Comparison of ENCODE assay signal across 1 cellular context in the genomic region with DNA sequence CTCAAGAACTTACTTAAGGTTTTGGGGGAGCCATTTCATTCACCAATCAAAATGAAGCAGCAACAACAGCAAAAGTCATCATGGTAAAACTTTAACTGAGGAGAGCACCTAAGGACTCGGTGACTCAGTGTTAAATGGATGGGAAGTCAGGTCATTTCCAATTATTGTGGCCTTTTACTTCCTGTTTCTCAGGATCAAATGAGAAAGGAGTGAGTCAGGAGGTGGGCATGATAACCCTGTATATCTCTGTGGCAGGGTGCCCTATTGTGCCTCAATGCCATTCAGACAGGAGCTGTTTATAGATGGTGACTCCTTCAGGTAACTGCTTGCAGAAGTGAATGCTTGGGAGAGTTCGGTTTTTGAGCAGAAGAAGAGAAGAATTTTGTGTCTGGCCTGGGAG.
TF ChIP-seq lines count a peak whose summit lies in the region.

No MANE protein-coding gene starts in this region.

TF ChIP-seq in GM23338, 12 proteins besides CTCF, POLR2A, EP300 and RAD21 (continued from another document):
- TF ChIP-seq, protein P1, sequence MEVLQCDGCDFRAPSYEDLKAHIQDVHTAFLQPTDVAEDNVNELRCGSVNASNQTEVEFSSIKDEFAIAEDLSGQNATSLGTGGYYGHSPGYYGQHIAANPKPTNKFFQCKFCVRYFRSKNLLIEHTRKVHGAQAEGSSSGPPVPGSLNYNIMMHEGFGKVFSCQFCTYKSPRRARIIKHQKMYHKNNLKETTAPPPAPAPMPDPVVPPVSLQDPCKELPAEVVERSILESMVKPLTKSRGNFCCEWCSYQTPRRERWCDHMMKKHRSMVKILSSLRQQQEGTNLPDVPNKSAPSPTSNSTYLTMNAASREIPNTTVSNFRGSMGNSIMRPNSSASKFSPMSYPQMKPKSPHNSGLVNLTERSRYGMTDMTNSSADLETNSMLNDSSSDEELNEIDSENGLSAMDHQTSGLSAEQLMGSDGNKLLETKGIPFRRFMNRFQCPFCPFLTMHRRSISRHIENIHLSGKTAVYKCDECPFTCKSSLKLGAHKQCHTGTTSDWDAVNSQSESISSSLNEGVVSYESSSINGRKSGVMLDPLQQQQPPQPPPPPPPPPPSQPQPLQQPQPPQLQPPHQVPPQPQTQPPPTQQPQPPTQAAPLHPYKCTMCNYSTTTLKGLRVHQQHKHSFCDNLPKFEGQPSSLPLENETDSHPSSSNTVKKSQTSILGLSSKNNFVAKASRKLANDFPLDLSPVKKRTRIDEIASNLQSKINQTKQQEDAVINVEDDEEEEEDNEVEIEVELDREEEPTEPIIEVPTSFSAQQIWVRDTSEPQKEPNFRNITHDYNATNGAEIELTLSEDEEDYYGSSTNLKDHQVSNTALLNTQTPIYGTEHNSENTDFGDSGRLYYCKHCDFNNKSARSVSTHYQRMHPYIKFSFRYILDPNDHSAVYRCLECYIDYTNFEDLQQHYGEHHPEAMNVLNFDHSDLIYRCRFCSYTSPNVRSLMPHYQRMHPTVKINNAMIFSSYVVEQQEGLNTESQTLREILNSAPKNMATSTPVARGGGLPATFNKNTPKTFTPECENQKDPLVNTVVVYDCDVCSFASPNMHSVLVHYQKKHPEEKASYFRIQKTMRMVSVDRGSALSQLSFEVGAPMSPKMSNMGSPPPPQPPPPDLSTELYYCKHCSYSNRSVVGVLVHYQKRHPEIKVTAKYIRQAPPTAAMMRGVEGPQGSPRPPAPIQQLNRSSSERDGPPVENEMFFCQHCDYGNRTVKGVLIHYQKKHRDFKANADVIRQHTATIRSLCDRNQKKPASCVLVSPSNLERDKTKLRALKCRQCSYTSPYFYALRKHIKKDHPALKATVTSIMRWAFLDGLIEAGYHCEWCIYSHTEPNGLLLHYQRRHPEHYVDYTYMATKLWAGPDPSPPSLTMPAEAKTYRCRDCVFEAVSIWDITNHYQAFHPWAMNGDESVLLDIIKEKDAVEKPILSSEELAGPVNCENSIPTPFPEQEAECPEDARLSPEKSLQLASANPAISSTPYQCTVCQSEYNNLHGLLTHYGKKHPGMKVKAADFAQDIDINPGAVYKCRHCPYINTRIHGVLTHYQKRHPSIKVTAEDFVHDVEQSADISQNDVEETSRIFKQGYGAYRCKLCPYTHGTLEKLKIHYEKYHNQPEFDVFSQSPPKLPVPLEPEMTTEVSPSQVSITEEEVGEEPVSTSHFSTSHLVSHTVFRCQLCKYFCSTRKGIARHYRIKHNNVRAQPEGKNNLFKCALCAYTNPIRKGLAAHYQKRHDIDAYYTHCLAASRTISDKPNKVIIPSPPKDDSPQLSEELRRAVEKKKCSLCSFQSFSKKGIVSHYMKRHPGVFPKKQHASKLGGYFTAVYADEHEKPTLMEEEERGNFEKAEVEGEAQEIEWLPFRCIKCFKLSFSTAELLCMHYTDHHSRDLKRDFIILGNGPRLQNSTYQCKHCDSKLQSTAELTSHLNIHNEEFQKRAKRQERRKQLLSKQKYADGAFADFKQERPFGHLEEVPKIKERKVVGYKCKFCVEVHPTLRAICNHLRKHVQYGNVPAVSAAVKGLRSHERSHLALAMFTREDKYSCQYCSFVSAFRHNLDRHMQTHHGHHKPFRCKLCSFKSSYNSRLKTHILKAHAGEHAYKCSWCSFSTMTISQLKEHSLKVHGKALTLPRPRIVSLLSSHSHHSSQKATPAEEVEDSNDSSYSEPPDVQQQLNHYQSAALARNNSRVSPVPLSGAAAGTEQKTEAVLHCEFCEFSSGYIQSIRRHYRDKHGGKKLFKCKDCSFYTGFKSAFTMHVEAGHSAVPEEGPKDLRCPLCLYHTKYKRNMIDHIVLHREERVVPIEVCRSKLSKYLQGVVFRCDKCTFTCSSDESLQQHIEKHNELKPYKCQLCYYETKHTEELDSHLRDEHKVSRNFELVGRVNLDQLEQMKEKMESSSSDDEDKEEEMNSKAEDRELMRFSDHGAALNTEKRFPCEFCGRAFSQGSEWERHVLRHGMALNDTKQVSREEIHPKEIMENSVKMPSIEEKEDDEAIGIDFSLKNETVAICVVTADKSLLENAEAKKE (CRISPR knock-in tag; IDR thresholded peaks at IDR 0.05): no peak
- TF ChIP-seq, protein P2, sequence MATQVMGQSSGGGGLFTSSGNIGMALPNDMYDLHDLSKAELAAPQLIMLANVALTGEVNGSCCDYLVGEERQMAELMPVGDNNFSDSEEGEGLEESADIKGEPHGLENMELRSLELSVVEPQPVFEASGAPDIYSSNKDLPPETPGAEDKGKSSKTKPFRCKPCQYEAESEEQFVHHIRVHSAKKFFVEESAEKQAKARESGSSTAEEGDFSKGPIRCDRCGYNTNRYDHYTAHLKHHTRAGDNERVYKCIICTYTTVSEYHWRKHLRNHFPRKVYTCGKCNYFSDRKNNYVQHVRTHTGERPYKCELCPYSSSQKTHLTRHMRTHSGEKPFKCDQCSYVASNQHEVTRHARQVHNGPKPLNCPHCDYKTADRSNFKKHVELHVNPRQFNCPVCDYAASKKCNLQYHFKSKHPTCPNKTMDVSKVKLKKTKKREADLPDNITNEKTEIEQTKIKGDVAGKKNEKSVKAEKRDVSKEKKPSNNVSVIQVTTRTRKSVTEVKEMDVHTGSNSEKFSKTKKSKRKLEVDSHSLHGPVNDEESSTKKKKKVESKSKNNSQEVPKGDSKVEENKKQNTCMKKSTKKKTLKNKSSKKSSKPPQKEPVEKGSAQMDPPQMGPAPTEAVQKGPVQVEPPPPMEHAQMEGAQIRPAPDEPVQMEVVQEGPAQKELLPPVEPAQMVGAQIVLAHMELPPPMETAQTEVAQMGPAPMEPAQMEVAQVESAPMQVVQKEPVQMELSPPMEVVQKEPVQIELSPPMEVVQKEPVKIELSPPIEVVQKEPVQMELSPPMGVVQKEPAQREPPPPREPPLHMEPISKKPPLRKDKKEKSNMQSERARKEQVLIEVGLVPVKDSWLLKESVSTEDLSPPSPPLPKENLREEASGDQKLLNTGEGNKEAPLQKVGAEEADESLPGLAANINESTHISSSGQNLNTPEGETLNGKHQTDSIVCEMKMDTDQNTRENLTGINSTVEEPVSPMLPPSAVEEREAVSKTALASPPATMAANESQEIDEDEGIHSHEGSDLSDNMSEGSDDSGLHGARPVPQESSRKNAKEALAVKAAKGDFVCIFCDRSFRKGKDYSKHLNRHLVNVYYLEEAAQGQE (IDR thresholded peaks at IDR 0.05; ENCODE audit: unreplicated experiment): no peak
- TF ChIP-seq STAT1 (IDR thresholded peaks at IDR 0.05; ENCODE audit: unreplicated experiment): no peak
- no peak for TF ChIP-seq EZH2 (IDR thresholded peaks at IDR 0.05; ENCODE audit: low read depth, unreplicated experiment)
- TF ChIP-seq ZNF114 (CRISPR knock-in tag; IDR thresholded peaks at IDR 0.05): no peak
- no peak for TF ChIP-seq EZH2phosphoT487 (IDR thresholded peaks at IDR 0.05; ENCODE audit: unreplicated experiment)
- no peak for TF ChIP-seq JUNB (IDR thresholded peaks at IDR 0.05; ENCODE audit: unreplicated experiment)
- TF ChIP-seq ZNF331 (CRISPR knock-in tag; IDR thresholded peaks at IDR 0.05; ENCODE audit: low read depth): no peak
- no peak for TF ChIP-seq NANOG (IDR thresholded peaks at IDR 0.05; ENCODE audit: borderline replicate concordance)
